In the genomic region with DNA sequence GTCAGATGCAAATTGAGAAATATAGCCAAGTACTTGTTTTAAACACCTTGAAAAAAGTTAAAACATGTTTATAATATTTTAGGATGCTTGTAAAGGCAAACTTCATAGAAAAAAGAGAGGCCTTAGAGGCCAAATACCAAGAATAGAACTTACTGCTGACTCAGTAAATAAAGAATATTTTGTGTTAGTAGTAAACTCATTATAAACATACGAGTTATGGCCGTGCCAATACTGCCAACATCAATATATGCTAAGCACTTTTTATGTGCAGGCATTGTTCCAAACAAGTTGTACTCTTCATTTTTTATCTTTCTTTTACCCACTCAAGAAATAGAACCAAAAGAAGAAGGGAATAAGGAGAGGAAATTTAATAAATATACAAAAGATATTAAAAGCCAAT, we compare ENCODE assay signal across 32 cellular contexts.
"Had no signal": no experiment of that assay in that cellular context is flagged by ENCODE, and none has a peak within 500 bp of the region (broad histone marks: within the 10 kb centered on the region; RNA-seq: fewer than 3 reads in every experiment).

No MANE protein-coding gene starts in this region.

- H3K27ac ChIP-seq: adrenal gland, body of pancreas, esophagus muscularis mucosa, foreskin keratinocyte, gastrocnemius medialis, WERI-Rb-1 had no signal

- ATAC-seq: activated CD4-positive, CD25-positive, alpha-beta regulatory T cell treated with anti-CD3 and anti-CD28 coated beads, Interleukin-2, amount 50 U/mL, for 24 hours; activated CD8-positive, alpha-beta memory T cell treated with anti-CD3 and anti-CD28 coated beads, Interleukin-2, amount 10 ng/mL, durations not matched to agents 7 days and 5 days; activated CD8-positive, alpha-beta T cell treated with anti-CD3 and anti-CD28 coated beads, Interleukin-2, amount 10 ng/mL, durations not matched to agents 7 days and 5 days; activated naive CD8-positive, alpha-beta T cell treated with anti-CD3 and anti-CD28 coated beads, Interleukin-2, amount 50 U/mL, for 24 hours; body of pancreas; foreskin keratinocyte; gastrocnemius medialis; T-helper 17 cell had no signal

- H3K4me3 ChIP-seq: adrenal gland, body of pancreas, esophagus muscularis mucosa, gastrocnemius medialis had no signal

- H3K4me1 ChIP-seq: adrenal gland, body of pancreas, esophagus muscularis mucosa, foreskin keratinocyte, gastrocnemius medialis had no signal

- H3K27me3 ChIP-seq: adrenal gland, body of pancreas, esophagus muscularis mucosa, foreskin keratinocyte, gastrocnemius medialis had no signal

- FAIRE-seq: colon had no signal

- DNase-seq: activated B cell treated with CpG ODN at 0.5 μM for 24 hours; activated CD4-positive, alpha-beta memory T cell treated with anti-CD3 and anti-CD28 coated beads for 36 hours; activated CD4-positive, alpha-beta T cell treated with anti-CD3 and anti-CD28 coated beads, Interleukin-2, amount 10 ng/mL, durations not matched to agents 24 days and 14 days; activated CD8-positive, alpha-beta memory T cell treated with anti-CD3 and anti-CD28 coated beads, Interleukin-2, amount 10 ng/mL, durations not matched to agents 7 days and 5 days; activated CD8-positive, alpha-beta memory T cell treated with anti-CD3 and anti-CD28 coated beads, Interleukin-2, amount 50 U/mL, for 4 hours; activated CD8-positive, alpha-beta T cell treated with anti-CD3 and anti-CD28 coated beads, Interleukin-2, amount 10 ng/mL, durations not matched to agents 7 days and 5 days; activated effector memory CD4-positive, alpha-beta T cell treated with anti-CD3 and anti-CD28 coated beads, Interleukin-2, amount 50 U/mL, for 16 hours; activated naive CD4-positive, alpha-beta T cell treated with anti-CD3 and anti-CD28 coated beads for 36 hours; activated naive CD8-positive, alpha-beta T cell treated with anti-CD3 and anti-CD28 coated beads for 36 hours; activated naive CD8-positive, alpha-beta T cell treated with anti-CD3 and anti-CD28 coated beads, Interleukin-2, amount 50 U/mL, for 24 hours; activated T-cell treated with anti-CD3 and anti-CD28 coated beads, Interleukin-2, amount 50 U/mL, for 1 hour; activated T-cell treated with anti-CD3 and anti-CD28 coated beads, Interleukin-2, amount 50 U/mL, for 48 hours; adrenal gland; amygdala; aorta; body of pancreas; caudate nucleus; cortex of kidney; dermis blood vessel endothelial cell; effector CD4-positive, alpha-beta T cell; effector memory CD8-positive, alpha-beta T cell; erythroblast; foreskin keratinocyte; gastrocnemius medialis; glutamatergic neuron; T-helper 1 cell; T-helper 17 cell; T1000; WERI-Rb-1 had no signal

- H3K9me3 ChIP-seq: adrenal gland, body of pancreas, esophagus muscularis mucosa, gastrocnemius medialis had no signal

- H3K36me3 ChIP-seq: adrenal gland, esophagus muscularis mucosa, gastrocnemius medialis, WERI-Rb-1 had no signal
